Comparison of ENCODE assay signal across 27 cellular contexts in the genomic region with DNA sequence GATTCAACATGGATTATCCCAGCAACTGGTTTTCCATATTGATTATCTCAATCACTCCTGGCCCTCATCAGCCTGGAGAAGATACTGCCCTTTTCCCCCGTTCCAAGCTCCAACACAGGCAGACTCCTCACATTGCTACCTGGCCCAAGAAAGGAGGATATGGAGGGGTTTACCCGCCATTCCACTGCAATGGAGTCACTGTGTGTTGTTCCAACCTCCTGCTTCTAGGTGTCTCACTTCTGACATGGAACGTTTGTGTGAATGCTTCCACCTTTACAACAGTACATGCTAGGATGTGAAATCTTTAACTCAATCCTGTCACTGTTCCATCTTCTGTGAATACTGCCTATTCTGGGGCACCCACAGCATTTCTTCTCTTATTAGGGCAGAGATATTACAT.
"Had no signal": no experiment of that assay in that cellular context is flagged by ENCODE, and none has a peak within 500 bp of the region (broad histone marks: within the 10 kb centered on the region; RNA-seq: fewer than 3 reads in every experiment).

No MANE protein-coding gene starts in this region.

- H3K27ac Mint-ChIP-seq: memory B cell; natural killer cell; nephron progenitor cell; neural progenitor cell; progenitor cell of endocrine pancreas; stimulated activated naive B cell treated with anti-CD40 and anti-IgM and Interleukin-4, amounts not matched to agents 10 μg/mL and 1 μg/mL and 100 μg/mL, for 72 hours; stimulated activated naive CD8-positive, alpha-beta T cell treated with anti-CD3 and anti-CD28 coated beads, Interleukin-15, Interleukin-2, amounts not matched to agents 100 ng/mL and 50 ng/mL, for 24 hours had no signal

- H2AFZ ChIP-seq: neural progenitor cell had no signal

- H3K9me3 ChIP-seq: heart left ventricle, left ventricle myocardium inferior, neutrophil, ovary, right atrium auricular region, suprapubic skin, thoracic aorta, tibial artery, upper lobe of right lung had no signal

- H3K4me1 ChIP-seq: heart left ventricle, left ventricle myocardium inferior, neural progenitor cell, right atrium auricular region, suprapubic skin, tibial artery, upper lobe of right lung had no signal

- H3K4me1 Mint-ChIP-seq: natural killer cell, nephron progenitor cell, neural progenitor cell had no signal

- H3K4me2 ChIP-seq: neural progenitor cell had no signal

- H3K27me3 Mint-ChIP-seq: memory B cell; progenitor cell of endocrine pancreas; stimulated activated naive B cell treated with anti-CD40 and anti-IgM and Interleukin-4, amounts not matched to agents 10 μg/mL and 1 μg/mL and 100 μg/mL, for 72 hours; stimulated activated naive CD8-positive, alpha-beta T cell treated with anti-CD3 and anti-CD28 coated beads, Interleukin-15, Interleukin-2, amounts not matched to agents 100 ng/mL and 50 ng/mL, for 24 hours had no signal

- DNase-seq: heart left ventricle; hypothalamus; islet precursor cell; left ventricle myocardium inferior; natural killer cell; nephron progenitor cell; occipital lobe; ovary; stimulated activated CD4-positive, alpha-beta T cell treated with anti-CD3 and anti-CD28 coated beads, Interleukin-12 subunit alpha, Interleukin-12 subunit beta, amount 100 ng/mL, for 4 hours; stimulated activated CD4-positive, alpha-beta T cell treated with anti-CD3 and anti-CD28 coated beads, Interleukin-15, amount 100 ng/mL, for 24 hours; stimulated activated CD4-positive, alpha-beta T cell treated with anti-CD3 and anti-CD28 coated beads, Interleukin-2, amount 100 ng/mL, for 24 hours; stimulated activated CD4-positive, alpha-beta T cell treated with anti-CD3 and anti-CD28 coated beads, Interleukin-4, amount 100 ng/mL, for 1 hour; stimulated activated naive B cell treated with anti-CD40 and anti-IgM and Interleukin-4, amounts not matched to agents 10 μg/mL and 1 μg/mL and 100 μg/mL, for 72 hours; tibial artery; trophoblast cell; upper lobe of right lung had no signal

- H3K4me3 Mint-ChIP-seq: memory B cell; natural killer cell; nephron progenitor cell; neural progenitor cell; stimulated activated naive B cell treated with anti-CD40 and anti-IgM and Interleukin-4, amounts not matched to agents 10 μg/mL and 1 μg/mL and 100 μg/mL, for 72 hours; stimulated activated naive CD8-positive, alpha-beta T cell treated with anti-CD3 and anti-CD28 coated beads, Interleukin-15, Interleukin-2, amounts not matched to agents 100 ng/mL and 50 ng/mL, for 24 hours had no signal

- H3K27me3 ChIP-seq: heart left ventricle, neural progenitor cell, neutrophil, ovary, right atrium auricular region, suprapubic skin, tibial artery, upper lobe of right lung had no signal

- H3K4me3 ChIP-seq: heart left ventricle, left ventricle myocardium inferior, neural progenitor cell, ovary, right atrium auricular region, skin epidermis, suprapubic skin, thoracic aorta, tibial artery, upper lobe of right lung had no signal

- H3K36me3 ChIP-seq: heart left ventricle, left ventricle myocardium inferior, neural progenitor cell, neutrophil, ovary, right atrium auricular region, suprapubic skin, thoracic aorta, tibial artery, upper lobe of right lung had no signal

- H3K9ac ChIP-seq: neural progenitor cell had no signal

- ATAC-seq: heart left ventricle; natural killer cell; sciatic nerve; stimulated activated naive B cell treated with anti-CD40 and anti-IgM and Interleukin-4, amounts not matched to agents 10 μg/mL and 1 μg/mL and 100 μg/mL, for 72 hours; upper lobe of right lung had no signal

- H3K9me3 Mint-ChIP-seq: memory B cell; natural killer cell; nephron progenitor cell; neural progenitor cell; stimulated activated naive B cell treated with anti-CD40 and anti-IgM and Interleukin-4, amounts not matched to agents 10 μg/mL and 1 μg/mL and 100 μg/mL, for 72 hours; stimulated activated naive CD8-positive, alpha-beta T cell treated with anti-CD3 and anti-CD28 coated beads, Interleukin-15, Interleukin-2, amounts not matched to agents 100 ng/mL and 50 ng/mL, for 24 hours had no signal

- H3K27ac ChIP-seq: heart left ventricle, left ventricle myocardium inferior, neural progenitor cell, neutrophil, ovary, right atrium auricular region, skin epidermis, suprapubic skin, thoracic aorta, tibial artery, upper lobe of right lung had no signal

- H3K36me3 Mint-ChIP-seq: memory B cell, natural killer cell had no signal

- FAIRE-seq: urothelium cell line had no signal
